ENCODE assay signal across 8 cellular contexts in genomic region chr22:50245214-50246072, GRCh38. TPM values are rescaled to one million over a fixed set of nuclear protein-coding genes. Genes with fewer than 3 reads are reported as not detected.
A peak's percentile ranks its signal among the peaks of the same experiment; 100 is the strongest.
DNase-seq lines count a peak whose midpoint lies in the region; ATAC-seq, FAIRE-seq and TF ChIP-seq lines count a peak whose summit lies in the region.

No MANE protein-coding gene starts in this region.

- H3K4me3 Mint-ChIP-seq in activated CD4-positive, alpha-beta T cell treated with anti-CD3 and anti-CD28 coated beads, Interleukin-2, amount 10 ng/mL, durations not matched to agents 24 days and 14 days = peak overlapping the region; percentile 97
- H3K4me3 Mint-ChIP-seq in activated T-helper 1 cell treated with anti-CD3 and anti-CD28 coated beads, Interleukin-12 subunit alpha, Interleukin-12 subunit beta, Interleukin-2, Interleukin-4 antibody, amounts not matched to agents 30 ng/mL and 10 ng/mL and 1 ng/mL, durations not matched to agents 14 hours and 24 hours and 36 hours = peak overlapping the region; percentile 99

- H3K4me3 ChIP-seq in small intestine (ENCODE audit: low read depth in 1 of 2, low read length in 2 of 2) = peak overlapping the region; percentile 72 to 90

- WGBS in small intestine, 3 donors = 11 to 19% (median 14%) methylated on average over 34 to 53 of the region's 53 CpGs

- peak; percentile 39 to 55 for ATAC-seq in left cardiac atrium
- no peak for ATAC-seq in HG03354 (IDR thresholded peaks at IDR 0.05; ENCODE audit: poor library complexity, severe bottlenecking, unreplicated experiment)

- peaks cover 19% of the 10 kb centered on the region for H3K36me3 Mint-ChIP-seq in activated CD4-positive, alpha-beta T cell treated with anti-CD3 and anti-CD28 coated beads, Interleukin-2, amount 10 ng/mL, durations not matched to agents 24 days and 14 days (ENCODE audit: low read depth)
- H3K36me3 Mint-ChIP-seq in activated T-helper 1 cell treated with anti-CD3 and anti-CD28 coated beads, Interleukin-12 subunit alpha, Interleukin-12 subunit beta, Interleukin-2, Interleukin-4 antibody, amounts not matched to agents 30 ng/mL and 10 ng/mL and 1 ng/mL, durations not matched to agents 14 hours and 24 hours and 36 hours (ENCODE audit: low read depth) = peaks cover 11% of the 10 kb centered on the region

- FAIRE-seq in small intestine (lab: Jason Lieb, UNC) = no peak

- H3K4me1 ChIP-seq in small intestine (ENCODE audit: control insufficient read depth in 2 of 2, insufficient read depth in 1 of 2, low read depth in 1 of 2, low read length in 1 of 2) = peaks cover 12 to 15% of the 10 kb centered on the region in 2 donors

- DNase-seq in activated CD4-positive, alpha-beta T cell treated with anti-CD3 and anti-CD28 coated beads, Interleukin-2, amount 10 ng/mL, durations not matched to agents 24 days and 14 days = no peak
- no peak for DNase-seq in activated CD4-positive, alpha-beta T cell treated with anti-CD3 and anti-CD28 coated beads for 48 hours
- DNase-seq in activated T-helper 1 cell treated with anti-CD3 and anti-CD28 coated beads, Interleukin-12 subunit alpha, Interleukin-12 subunit beta, Interleukin-2, Interleukin-4 antibody, amounts not matched to agents 30 ng/mL and 10 ng/mL and 1 ng/mL, durations not matched to agents 14 hours and 24 hours and 36 hours (ENCODE audit: low spot score) = no peak
- DNase-seq in left cardiac atrium (no peak), small intestine (peak; percentile 15), GM20000 (ENCODE audit: low spot score) (no peak), SIG-M5 treated with dmso at 0.1 percent for 504 hours (lab: John Stamatoyannopoulos, UW; ENCODE audit: unreplicated experiment) (no peak)

- TF ChIP-seq CTCF in GM20000 (IDR thresholded peaks at IDR 0.05; ENCODE audit: extremely low read depth, missing control alignments) = no peak

- H3K9me3 Mint-ChIP-seq in activated CD4-positive, alpha-beta T cell treated with anti-CD3 and anti-CD28 coated beads, Interleukin-2, amount 10 ng/mL, durations not matched to agents 24 days and 14 days = no peaks in the 10 kb centered on the region
- no peaks in the 10 kb centered on the region for H3K9me3 Mint-ChIP-seq in activated T-helper 1 cell treated with anti-CD3 and anti-CD28 coated beads, Interleukin-12 subunit alpha, Interleukin-12 subunit beta, Interleukin-2, Interleukin-4 antibody, amounts not matched to agents 30 ng/mL and 10 ng/mL and 1 ng/mL, durations not matched to agents 14 hours and 24 hours and 36 hours

- no peaks in the 10 kb centered on the region for H3K9me3 ChIP-seq in small intestine (ENCODE audit: control insufficient read depth, low read depth)

- peak overlapping the region; percentile 100 for H3K27ac Mint-ChIP-seq in activated CD4-positive, alpha-beta T cell treated with anti-CD3 and anti-CD28 coated beads, Interleukin-2, amount 10 ng/mL, durations not matched to agents 24 days and 14 days
- peak overlapping the region; percentile 100 for H3K27ac Mint-ChIP-seq in activated T-helper 1 cell treated with anti-CD3 and anti-CD28 coated beads, Interleukin-12 subunit alpha, Interleukin-12 subunit beta, Interleukin-2, Interleukin-4 antibody, amounts not matched to agents 30 ng/mL and 10 ng/mL and 1 ng/mL, durations not matched to agents 14 hours and 24 hours and 36 hours

- intact Hi-C loops in activated CD4-positive, alpha-beta T cell treated with anti-CD3 and anti-CD28 coated beads, Interleukin-2, amount 10 ng/mL, durations not matched to agents 24 days and 14 days (cut with micrococcal nuclease) = loop anchor here (2.0 kb wide), 2 partner anchors 45 to 375 kb away; partner anchors contain the start of gene SELENOO
- intact Hi-C loops in activated T-helper 1 cell treated with anti-CD3 and anti-CD28 coated beads, Interleukin-12 subunit alpha, Interleukin-12 subunit beta, Interleukin-2, Interleukin-4 antibody, amounts not matched to agents 30 ng/mL and 10 ng/mL and 1 ng/mL, durations not matched to agents 14 hours and 24 hours and 36 hours (cut with micrococcal nuclease) = loop anchor here (1.0 to 10.0 kb wide), 3 partner anchors 25 to 229 kb away; partner anchors contain the start of genes MAPK11, SBF1 and SELENOO
- intact Hi-C loops in left cardiac atrium (cut with DNase I) = loop anchor here in 1 of 2 donors (10.0 kb wide), 1 partner anchor 259 kb away; the partner anchor contains the start of genes LMF2 and NCAPH2

- no peaks in the 10 kb centered on the region for H3K27me3 ChIP-seq in small intestine (ENCODE audit: control insufficient read depth in 2 of 2, insufficient read depth in 2 of 2, low read length in 2 of 2)

- H3K27me3 Mint-ChIP-seq in activated CD4-positive, alpha-beta T cell treated with anti-CD3 and anti-CD28 coated beads, Interleukin-2, amount 10 ng/mL, durations not matched to agents 24 days and 14 days = peaks cover 2% of the 10 kb centered on the region
- H3K27me3 Mint-ChIP-seq in activated T-helper 1 cell treated with anti-CD3 and anti-CD28 coated beads, Interleukin-12 subunit alpha, Interleukin-12 subunit beta, Interleukin-2, Interleukin-4 antibody, amounts not matched to agents 30 ng/mL and 10 ng/mL and 1 ng/mL, durations not matched to agents 14 hours and 24 hours and 36 hours (ENCODE audit: insufficient read depth) = peaks cover 2% of the 10 kb centered on the region

- H3K27ac ChIP-seq in small intestine (ENCODE audit: low read depth in 1 of 2, low read length in 1 of 2) = peak overlapping the region; percentile 86 to 98

- H3K36me3 ChIP-seq in small intestine (ENCODE audit: control insufficient read depth in 2 of 2, insufficient read depth in 2 of 2, low read length in 2 of 2) = no peaks in the 10 kb centered on the region

- peaks cover 22% of the 10 kb centered on the region for H3K4me1 Mint-ChIP-seq in activated CD4-positive, alpha-beta T cell treated with anti-CD3 and anti-CD28 coated beads, Interleukin-2, amount 10 ng/mL, durations not matched to agents 24 days and 14 days
- H3K4me1 Mint-ChIP-seq in activated T-helper 1 cell treated with anti-CD3 and anti-CD28 coated beads, Interleukin-12 subunit alpha, Interleukin-12 subunit beta, Interleukin-2, Interleukin-4 antibody, amounts not matched to agents 30 ng/mL and 10 ng/mL and 1 ng/mL, durations not matched to agents 14 hours and 24 hours and 36 hours (ENCODE audit: low read depth) = peaks cover 26% of the 10 kb centered on the region

RNA-seq across cellular contexts. Expression of gene TUBGCP6, which starts 0.6 kb away (rescaled TPM):
- 51.1 and 51.7 TPM in 2 replicates for total RNA-seq in activated CD4-positive, alpha-beta T cell treated with anti-CD3 and anti-CD28 coated beads, Interleukin-2, amount 10 ng/mL, durations not matched to agents 24 days and 14 days
- 52.1 and 54.6 TPM in 2 replicates for total RNA-seq in activated T-helper 1 cell treated with anti-CD3 and anti-CD28 coated beads, Interleukin-12 subunit alpha, Interleukin-12 subunit beta, Interleukin-2, Interleukin-4 antibody, amounts not matched to agents 30 ng/mL and 10 ng/mL and 1 ng/mL, durations not matched to agents 14 hours and 24 hours and 36 hours
- total RNA-seq in left cardiac atrium = 10 to 100 TPM; 20.4 to 22.0 TPM
- 10 to 100 TPM; 23.0 to 55.5 (median 44.6) TPM for polyA plus RNA-seq in small intestine

RNA-seq across cellular contexts. Expression of gene HDAC10, which starts 5.6 kb away (rescaled TPM):
- 62.2 and 64.6 TPM in 2 replicates for total RNA-seq in activated CD4-positive, alpha-beta T cell treated with anti-CD3 and anti-CD28 coated beads, Interleukin-2, amount 10 ng/mL, durations not matched to agents 24 days and 14 days
- 67.4 and 68.1 TPM in 2 replicates for total RNA-seq in activated T-helper 1 cell treated with anti-CD3 and anti-CD28 coated beads, Interleukin-12 subunit alpha, Interleukin-12 subunit beta, Interleukin-2, Interleukin-4 antibody, amounts not matched to agents 30 ng/mL and 10 ng/mL and 1 ng/mL, durations not matched to agents 14 hours and 24 hours and 36 hours
- 10 to 100 TPM; 11.2 to 14.2 TPM for total RNA-seq in left cardiac atrium
- polyA plus RNA-seq in small intestine = 10 to 100 TPM; 15.9 to 27.6 (median 27.5) TPM

RNA-seq across cellular contexts. Expression of gene MAPK12, which starts 16.0 kb away (rescaled TPM):
- total RNA-seq in activated CD4-positive, alpha-beta T cell treated with anti-CD3 and anti-CD28 coated beads, Interleukin-2, amount 10 ng/mL, durations not matched to agents 24 days and 14 days = 20.1 and 21.5 TPM in 2 replicates
- total RNA-seq in activated T-helper 1 cell treated with anti-CD3 and anti-CD28 coated beads, Interleukin-12 subunit alpha, Interleukin-12 subunit beta, Interleukin-2, Interleukin-4 antibody, amounts not matched to agents 30 ng/mL and 10 ng/mL and 1 ng/mL, durations not matched to agents 14 hours and 24 hours and 36 hours = 15.1 and 19.0 TPM in 2 replicates
- total RNA-seq in left cardiac atrium = 10 to 100 TPM; 13.2 to 14.7 TPM
- polyA plus RNA-seq in small intestine = 1 to 10 TPM in 2 of 3 donors, under 1 TPM in 1; 0.45 to 7.1 (median 3.5) TPM

RNA-seq across cellular contexts. Expression of gene MAPK11, which starts 24.7 kb away (rescaled TPM):
- total RNA-seq in activated CD4-positive, alpha-beta T cell treated with anti-CD3 and anti-CD28 coated beads, Interleukin-2, amount 10 ng/mL, durations not matched to agents 24 days and 14 days = 27.8 and 29.0 TPM in 2 replicates
- 24.6 and 28.9 TPM in 2 replicates for total RNA-seq in activated T-helper 1 cell treated with anti-CD3 and anti-CD28 coated beads, Interleukin-12 subunit alpha, Interleukin-12 subunit beta, Interleukin-2, Interleukin-4 antibody, amounts not matched to agents 30 ng/mL and 10 ng/mL and 1 ng/mL, durations not matched to agents 14 hours and 24 hours and 36 hours
- total RNA-seq in left cardiac atrium = 10 to 100 TPM; 13.3 to 15.4 TPM
- 1 to 10 TPM in 2 of 3 donors, not detected in 1; 2.4 to 7.9 TPM for polyA plus RNA-seq in small intestine

RNA-seq across cellular contexts. Expression of gene SELENOO, which starts 44.6 kb away (rescaled TPM):
- 24.0 and 25.2 TPM in 2 replicates for total RNA-seq in activated CD4-positive, alpha-beta T cell treated with anti-CD3 and anti-CD28 coated beads, Interleukin-2, amount 10 ng/mL, durations not matched to agents 24 days and 14 days
- total RNA-seq in activated T-helper 1 cell treated with anti-CD3 and anti-CD28 coated beads, Interleukin-12 subunit alpha, Interleukin-12 subunit beta, Interleukin-2, Interleukin-4 antibody, amounts not matched to agents 30 ng/mL and 10 ng/mL and 1 ng/mL, durations not matched to agents 14 hours and 24 hours and 36 hours = 23.7 and 25.9 TPM in 2 replicates
- total RNA-seq in left cardiac atrium = 10 to 100 TPM; 11.7 to 15.0 TPM
- 10 to 100 TPM; 23.6 to 94.6 (median 90.8) TPM for polyA plus RNA-seq in small intestine
